Comparison of ENCODE assay signal across 1 cellular context in genomic region chr4:90103991-90104390, GRCh38.
TF ChIP-seq lines count a peak whose summit lies in the region.

No MANE protein-coding gene starts in this region.

TF ChIP-seq in GM23338, 12 proteins besides CTCF, POLR2A, EP300 and RAD21 (continued from another document):
- TF ChIP-seq, protein P1, sequence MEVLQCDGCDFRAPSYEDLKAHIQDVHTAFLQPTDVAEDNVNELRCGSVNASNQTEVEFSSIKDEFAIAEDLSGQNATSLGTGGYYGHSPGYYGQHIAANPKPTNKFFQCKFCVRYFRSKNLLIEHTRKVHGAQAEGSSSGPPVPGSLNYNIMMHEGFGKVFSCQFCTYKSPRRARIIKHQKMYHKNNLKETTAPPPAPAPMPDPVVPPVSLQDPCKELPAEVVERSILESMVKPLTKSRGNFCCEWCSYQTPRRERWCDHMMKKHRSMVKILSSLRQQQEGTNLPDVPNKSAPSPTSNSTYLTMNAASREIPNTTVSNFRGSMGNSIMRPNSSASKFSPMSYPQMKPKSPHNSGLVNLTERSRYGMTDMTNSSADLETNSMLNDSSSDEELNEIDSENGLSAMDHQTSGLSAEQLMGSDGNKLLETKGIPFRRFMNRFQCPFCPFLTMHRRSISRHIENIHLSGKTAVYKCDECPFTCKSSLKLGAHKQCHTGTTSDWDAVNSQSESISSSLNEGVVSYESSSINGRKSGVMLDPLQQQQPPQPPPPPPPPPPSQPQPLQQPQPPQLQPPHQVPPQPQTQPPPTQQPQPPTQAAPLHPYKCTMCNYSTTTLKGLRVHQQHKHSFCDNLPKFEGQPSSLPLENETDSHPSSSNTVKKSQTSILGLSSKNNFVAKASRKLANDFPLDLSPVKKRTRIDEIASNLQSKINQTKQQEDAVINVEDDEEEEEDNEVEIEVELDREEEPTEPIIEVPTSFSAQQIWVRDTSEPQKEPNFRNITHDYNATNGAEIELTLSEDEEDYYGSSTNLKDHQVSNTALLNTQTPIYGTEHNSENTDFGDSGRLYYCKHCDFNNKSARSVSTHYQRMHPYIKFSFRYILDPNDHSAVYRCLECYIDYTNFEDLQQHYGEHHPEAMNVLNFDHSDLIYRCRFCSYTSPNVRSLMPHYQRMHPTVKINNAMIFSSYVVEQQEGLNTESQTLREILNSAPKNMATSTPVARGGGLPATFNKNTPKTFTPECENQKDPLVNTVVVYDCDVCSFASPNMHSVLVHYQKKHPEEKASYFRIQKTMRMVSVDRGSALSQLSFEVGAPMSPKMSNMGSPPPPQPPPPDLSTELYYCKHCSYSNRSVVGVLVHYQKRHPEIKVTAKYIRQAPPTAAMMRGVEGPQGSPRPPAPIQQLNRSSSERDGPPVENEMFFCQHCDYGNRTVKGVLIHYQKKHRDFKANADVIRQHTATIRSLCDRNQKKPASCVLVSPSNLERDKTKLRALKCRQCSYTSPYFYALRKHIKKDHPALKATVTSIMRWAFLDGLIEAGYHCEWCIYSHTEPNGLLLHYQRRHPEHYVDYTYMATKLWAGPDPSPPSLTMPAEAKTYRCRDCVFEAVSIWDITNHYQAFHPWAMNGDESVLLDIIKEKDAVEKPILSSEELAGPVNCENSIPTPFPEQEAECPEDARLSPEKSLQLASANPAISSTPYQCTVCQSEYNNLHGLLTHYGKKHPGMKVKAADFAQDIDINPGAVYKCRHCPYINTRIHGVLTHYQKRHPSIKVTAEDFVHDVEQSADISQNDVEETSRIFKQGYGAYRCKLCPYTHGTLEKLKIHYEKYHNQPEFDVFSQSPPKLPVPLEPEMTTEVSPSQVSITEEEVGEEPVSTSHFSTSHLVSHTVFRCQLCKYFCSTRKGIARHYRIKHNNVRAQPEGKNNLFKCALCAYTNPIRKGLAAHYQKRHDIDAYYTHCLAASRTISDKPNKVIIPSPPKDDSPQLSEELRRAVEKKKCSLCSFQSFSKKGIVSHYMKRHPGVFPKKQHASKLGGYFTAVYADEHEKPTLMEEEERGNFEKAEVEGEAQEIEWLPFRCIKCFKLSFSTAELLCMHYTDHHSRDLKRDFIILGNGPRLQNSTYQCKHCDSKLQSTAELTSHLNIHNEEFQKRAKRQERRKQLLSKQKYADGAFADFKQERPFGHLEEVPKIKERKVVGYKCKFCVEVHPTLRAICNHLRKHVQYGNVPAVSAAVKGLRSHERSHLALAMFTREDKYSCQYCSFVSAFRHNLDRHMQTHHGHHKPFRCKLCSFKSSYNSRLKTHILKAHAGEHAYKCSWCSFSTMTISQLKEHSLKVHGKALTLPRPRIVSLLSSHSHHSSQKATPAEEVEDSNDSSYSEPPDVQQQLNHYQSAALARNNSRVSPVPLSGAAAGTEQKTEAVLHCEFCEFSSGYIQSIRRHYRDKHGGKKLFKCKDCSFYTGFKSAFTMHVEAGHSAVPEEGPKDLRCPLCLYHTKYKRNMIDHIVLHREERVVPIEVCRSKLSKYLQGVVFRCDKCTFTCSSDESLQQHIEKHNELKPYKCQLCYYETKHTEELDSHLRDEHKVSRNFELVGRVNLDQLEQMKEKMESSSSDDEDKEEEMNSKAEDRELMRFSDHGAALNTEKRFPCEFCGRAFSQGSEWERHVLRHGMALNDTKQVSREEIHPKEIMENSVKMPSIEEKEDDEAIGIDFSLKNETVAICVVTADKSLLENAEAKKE (CRISPR knock-in tag; IDR thresholded peaks at IDR 0.05): no peak
- no peak for TF ChIP-seq CREB1 (CRISPR knock-in tag; IDR thresholded peaks at IDR 0.05; ENCODE audit: low read depth)
